ENCODE assay signal across 1 cellular context in the genomic region with DNA sequence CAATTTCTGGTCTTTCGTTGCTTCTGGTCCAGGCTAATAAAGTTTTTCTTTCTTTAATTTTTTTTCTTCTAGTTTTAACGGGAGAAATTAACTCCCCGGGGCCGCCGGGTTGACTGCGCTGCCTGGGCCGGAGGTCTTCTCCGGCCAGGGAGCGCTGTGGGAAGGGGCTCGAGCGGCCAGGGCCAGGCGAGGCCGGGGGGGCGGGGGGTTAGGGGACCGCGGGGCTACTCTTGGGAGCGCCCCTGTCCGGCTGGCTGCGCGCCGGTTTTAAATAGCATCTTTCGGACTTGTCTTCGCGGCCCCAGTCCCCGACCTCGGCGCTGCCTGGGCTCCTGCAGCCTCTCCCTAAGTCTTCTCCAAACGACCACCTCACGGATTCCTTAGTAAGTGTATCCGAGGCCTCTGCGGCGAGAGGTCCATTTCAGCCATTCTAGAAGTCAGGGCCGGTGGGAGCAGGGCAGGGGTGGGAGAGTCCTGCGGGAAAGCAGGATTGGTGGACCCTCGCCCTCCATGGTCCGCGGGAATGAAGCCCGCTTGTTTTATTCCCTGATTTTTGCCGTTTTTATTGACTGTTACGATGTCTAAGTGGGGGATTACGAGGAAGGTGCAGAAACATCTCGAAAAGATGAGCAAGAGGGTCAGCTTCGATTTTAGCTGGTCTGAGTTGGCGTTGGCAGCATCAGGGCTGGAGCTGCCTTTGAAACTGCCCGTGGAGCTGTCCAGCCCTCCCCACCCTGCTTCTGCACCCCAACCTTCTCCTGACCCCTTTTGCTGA.
TF ChIP-seq lines count a peak whose summit lies in the region.

No MANE protein-coding gene starts in this region.

TF ChIP-seq in HepG2, 621 proteins besides CTCF, POLR2A, EP300 and RAD21 (continued from another document and continues in another):
- TF ChIP-seq, protein P1, sequence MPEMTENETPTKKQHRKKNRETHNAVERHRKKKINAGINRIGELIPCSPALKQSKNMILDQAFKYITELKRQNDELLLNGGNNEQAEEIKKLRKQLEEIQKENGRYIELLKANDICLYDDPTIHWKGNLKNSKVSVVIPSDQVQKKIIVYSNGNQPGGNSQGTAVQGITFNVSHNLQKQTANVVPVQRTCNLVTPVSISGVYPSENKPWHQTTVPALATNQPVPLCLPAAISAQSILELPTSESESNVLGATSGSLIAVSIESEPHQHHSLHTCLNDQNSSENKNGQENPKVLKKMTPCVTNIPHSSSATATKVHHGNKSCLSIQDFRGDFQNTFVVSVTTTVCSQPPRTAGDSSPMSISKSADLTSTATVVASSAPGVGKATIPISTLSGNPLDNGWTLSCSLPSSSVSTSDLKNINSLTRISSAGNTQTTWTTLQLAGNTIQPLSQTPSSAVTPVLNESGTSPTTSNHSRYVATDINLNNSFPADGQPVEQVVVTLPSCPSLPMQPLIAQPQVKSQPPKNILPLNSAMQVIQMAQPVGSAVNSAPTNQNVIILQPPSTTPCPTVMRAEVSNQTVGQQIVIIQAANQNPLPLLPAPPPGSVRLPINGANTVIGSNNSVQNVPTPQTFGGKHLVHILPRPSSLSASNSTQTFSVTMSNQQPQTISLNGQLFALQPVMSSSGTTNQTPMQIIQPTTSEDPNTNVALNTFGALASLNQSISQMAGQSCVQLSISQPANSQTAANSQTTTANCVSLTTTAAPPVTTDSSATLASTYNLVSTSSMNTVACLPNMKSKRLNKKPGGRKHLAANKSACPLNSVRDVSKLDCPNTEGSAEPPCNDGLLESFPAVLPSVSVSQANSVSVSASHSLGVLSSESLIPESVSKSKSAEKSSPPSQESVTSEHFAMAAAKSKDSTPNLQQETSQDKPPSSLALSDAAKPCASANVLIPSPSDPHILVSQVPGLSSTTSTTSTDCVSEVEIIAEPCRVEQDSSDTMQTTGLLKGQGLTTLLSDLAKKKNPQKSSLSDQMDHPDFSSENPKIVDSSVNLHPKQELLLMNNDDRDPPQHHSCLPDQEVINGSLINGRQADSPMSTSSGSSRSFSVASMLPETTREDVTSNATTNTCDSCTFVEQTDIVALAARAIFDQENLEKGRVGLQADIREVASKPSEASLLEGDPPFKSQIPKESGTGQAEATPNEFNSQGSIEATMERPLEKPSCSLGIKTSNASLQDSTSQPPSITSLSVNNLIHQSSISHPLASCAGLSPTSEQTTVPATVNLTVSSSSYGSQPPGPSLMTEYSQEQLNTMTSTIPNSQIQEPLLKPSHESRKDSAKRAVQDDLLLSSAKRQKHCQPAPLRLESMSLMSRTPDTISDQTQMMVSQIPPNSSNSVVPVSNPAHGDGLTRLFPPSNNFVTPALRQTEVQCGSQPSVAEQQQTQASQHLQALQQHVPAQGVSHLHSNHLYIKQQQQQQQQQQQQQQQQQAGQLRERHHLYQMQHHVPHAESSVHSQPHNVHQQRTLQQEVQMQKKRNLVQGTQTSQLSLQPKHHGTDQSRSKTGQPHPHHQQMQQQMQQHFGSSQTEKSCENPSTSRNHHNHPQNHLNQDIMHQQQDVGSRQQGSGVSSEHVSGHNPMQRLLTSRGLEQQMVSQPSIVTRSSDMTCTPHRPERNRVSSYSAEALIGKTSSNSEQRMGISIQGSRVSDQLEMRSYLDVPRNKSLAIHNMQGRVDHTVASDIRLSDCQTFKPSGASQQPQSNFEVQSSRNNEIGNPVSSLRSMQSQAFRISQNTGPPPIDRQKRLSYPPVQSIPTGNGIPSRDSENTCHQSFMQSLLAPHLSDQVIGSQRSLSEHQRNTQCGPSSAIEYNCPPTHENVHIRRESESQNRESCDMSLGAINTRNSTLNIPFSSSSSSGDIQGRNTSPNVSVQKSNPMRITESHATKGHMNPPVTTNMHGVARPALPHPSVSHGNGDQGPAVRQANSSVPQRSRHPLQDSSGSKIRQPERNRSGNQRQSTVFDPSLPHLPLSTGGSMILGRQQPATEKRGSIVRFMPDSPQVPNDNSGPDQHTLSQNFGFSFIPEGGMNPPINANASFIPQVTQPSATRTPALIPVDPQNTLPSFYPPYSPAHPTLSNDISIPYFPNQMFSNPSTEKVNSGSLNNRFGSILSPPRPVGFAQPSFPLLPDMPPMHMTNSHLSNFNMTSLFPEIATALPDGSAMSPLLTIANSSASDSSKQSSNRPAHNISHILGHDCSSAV (CRISPR knock-in tag; IDR thresholded peaks at IDR 0.05; ENCODE audit: borderline replicate concordance): no peak
- TF ChIP-seq, protein P2, sequence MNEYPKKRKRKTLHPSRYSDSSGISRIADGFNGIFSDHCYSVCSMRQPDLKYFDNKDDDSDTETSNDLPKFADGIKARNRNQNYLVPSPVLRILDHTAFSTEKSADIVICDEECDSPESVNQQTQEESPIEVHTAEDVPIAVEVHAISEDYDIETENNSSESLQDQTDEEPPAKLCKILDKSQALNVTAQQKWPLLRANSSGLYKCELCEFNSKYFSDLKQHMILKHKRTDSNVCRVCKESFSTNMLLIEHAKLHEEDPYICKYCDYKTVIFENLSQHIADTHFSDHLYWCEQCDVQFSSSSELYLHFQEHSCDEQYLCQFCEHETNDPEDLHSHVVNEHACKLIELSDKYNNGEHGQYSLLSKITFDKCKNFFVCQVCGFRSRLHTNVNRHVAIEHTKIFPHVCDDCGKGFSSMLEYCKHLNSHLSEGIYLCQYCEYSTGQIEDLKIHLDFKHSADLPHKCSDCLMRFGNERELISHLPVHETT (CRISPR knock-in tag; conservative IDR thresholded peaks at IDR 0.05): no peak
- TF ChIP-seq MIER3 (CRISPR knock-in tag; IDR thresholded peaks at IDR 0.05; ENCODE audit: borderline replicate concordance) (peak; percentile 35; the same call in 1 of the 2 replicates), IKZF4 (CRISPR knock-in tag; IDR thresholded peaks at IDR 0.05; ENCODE audit: borderline replicate concordance, low read depth, not compliant biosample characterization) (no peak), RFXANK (CRISPR knock-in tag; IDR thresholded peaks at IDR 0.05) (no peak), ZSCAN29 (CRISPR knock-in tag; conservative IDR thresholded peaks at IDR 0.05) (0 out of 2 replicates have a peak, but pooled peaks have one; percentile 5), ZSCAN25 (CRISPR knock-in tag; IDR thresholded peaks at IDR 0.05) (0 out of 2 replicates have a peak, but pooled peaks have one; percentile 65), ARID2 (CRISPR knock-in tag; IDR thresholded peaks at IDR 0.05; ENCODE audit: borderline replicate concordance) (no peak), CCDC6 (CRISPR knock-in tag; IDR thresholded peaks at IDR 0.05) (no peak), ZNF567 (CRISPR knock-in tag; IDR thresholded peaks at IDR 0.05; ENCODE audit: borderline replicate concordance) (no peak), ASH2L (IDR thresholded peaks at IDR 0.05; ENCODE audit: insufficient read length, low read depth, low read length) (peak; percentile 35), AGO2 (optimal IDR thresholded peaks at IDR 0.05; ENCODE audit: low read depth, low read length) (peak; percentile 48), CHCHD3 (CRISPR knock-in tag; IDR thresholded peaks at IDR 0.05) (0 out of 2 replicates have a peak, but pooled peaks have one; percentile 34), ZNF773 (CRISPR knock-in tag; IDR thresholded peaks at IDR 0.05; ENCODE audit: borderline replicate concordance) (0 out of 2 replicates have a peak, but pooled peaks have one; percentile 20), SOX13 (IDR thresholded peaks at IDR 0.05) (no peak), SOX13 (CRISPR knock-in tag; conservative IDR thresholded peaks at IDR 0.05 in 1 of 2, IDR thresholded peaks at IDR 0.05 in 1 of 2) (0 out of 4 replicates have a peak, but pooled peaks of 1 of the 2 experiments have one; percentile 7), ZNF34 (CRISPR knock-in tag; IDR thresholded peaks at IDR 0.05; ENCODE audit: borderline replicate concordance) (no peak), ZNF205 (CRISPR knock-in tag; IDR thresholded peaks at IDR 0.05) (no peak), EED (CRISPR knock-in tag; IDR thresholded peaks at IDR 0.05) (no peak), TAF1 (CRISPR knock-in tag; IDR thresholded peaks at IDR 0.05) (peak; percentile 23; the same call in 1 of the 2 replicates), POLR2AphosphoS2 (IDR thresholded peaks at IDR 0.05; ENCODE audit: low read depth, low read length) (no peak), ZNF292 (CRISPR knock-in tag; IDR thresholded peaks at IDR 0.05; ENCODE audit: borderline replicate concordance, low read depth) (peak; percentile 60; the same call in 1 of the 2 replicates), YY1 (IDR thresholded peaks at IDR 0.05; ENCODE audit: insufficient read depth, insufficient replicate concordance, low read depth, low read length) (peak; percentile 6), HDAC2 (CRISPR knock-in tag; IDR thresholded peaks at IDR 0.05) (0 out of 2 replicates have a peak, but pooled peaks have one; percentile 16), ATM (IDR thresholded peaks at IDR 0.05; ENCODE audit: borderline replicate concordance) (no peak), SIN3A (IDR thresholded peaks at IDR 0.05; ENCODE audit: borderline replicate concordance, low read depth, low read length) (peak; percentile 42; the same call in 1 of the 2 replicates), PPARG (CRISPR knock-in tag; conservative IDR thresholded peaks at IDR 0.05) (no peak)
- TF ChIP-seq, protein P3, sequence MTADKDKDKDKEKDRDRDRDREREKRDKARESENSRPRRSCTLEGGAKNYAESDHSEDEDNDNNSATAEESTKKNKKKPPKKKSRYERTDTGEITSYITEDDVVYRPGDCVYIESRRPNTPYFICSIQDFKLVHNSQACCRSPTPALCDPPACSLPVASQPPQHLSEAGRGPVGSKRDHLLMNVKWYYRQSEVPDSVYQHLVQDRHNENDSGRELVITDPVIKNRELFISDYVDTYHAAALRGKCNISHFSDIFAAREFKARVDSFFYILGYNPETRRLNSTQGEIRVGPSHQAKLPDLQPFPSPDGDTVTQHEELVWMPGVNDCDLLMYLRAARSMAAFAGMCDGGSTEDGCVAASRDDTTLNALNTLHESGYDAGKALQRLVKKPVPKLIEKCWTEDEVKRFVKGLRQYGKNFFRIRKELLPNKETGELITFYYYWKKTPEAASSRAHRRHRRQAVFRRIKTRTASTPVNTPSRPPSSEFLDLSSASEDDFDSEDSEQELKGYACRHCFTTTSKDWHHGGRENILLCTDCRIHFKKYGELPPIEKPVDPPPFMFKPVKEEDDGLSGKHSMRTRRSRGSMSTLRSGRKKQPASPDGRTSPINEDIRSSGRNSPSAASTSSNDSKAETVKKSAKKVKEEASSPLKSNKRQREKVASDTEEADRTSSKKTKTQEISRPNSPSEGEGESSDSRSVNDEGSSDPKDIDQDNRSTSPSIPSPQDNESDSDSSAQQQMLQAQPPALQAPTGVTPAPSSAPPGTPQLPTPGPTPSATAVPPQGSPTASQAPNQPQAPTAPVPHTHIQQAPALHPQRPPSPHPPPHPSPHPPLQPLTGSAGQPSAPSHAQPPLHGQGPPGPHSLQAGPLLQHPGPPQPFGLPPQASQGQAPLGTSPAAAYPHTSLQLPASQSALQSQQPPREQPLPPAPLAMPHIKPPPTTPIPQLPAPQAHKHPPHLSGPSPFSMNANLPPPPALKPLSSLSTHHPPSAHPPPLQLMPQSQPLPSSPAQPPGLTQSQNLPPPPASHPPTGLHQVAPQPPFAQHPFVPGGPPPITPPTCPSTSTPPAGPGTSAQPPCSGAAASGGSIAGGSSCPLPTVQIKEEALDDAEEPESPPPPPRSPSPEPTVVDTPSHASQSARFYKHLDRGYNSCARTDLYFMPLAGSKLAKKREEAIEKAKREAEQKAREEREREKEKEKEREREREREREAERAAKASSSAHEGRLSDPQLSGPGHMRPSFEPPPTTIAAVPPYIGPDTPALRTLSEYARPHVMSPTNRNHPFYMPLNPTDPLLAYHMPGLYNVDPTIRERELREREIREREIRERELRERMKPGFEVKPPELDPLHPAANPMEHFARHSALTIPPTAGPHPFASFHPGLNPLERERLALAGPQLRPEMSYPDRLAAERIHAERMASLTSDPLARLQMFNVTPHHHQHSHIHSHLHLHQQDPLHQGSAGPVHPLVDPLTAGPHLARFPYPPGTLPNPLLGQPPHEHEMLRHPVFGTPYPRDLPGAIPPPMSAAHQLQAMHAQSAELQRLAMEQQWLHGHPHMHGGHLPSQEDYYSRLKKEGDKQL (CRISPR knock-in tag; IDR thresholded peaks at IDR 0.05; ENCODE audit: low read depth): no peak
- TF ChIP-seq, protein P4, sequence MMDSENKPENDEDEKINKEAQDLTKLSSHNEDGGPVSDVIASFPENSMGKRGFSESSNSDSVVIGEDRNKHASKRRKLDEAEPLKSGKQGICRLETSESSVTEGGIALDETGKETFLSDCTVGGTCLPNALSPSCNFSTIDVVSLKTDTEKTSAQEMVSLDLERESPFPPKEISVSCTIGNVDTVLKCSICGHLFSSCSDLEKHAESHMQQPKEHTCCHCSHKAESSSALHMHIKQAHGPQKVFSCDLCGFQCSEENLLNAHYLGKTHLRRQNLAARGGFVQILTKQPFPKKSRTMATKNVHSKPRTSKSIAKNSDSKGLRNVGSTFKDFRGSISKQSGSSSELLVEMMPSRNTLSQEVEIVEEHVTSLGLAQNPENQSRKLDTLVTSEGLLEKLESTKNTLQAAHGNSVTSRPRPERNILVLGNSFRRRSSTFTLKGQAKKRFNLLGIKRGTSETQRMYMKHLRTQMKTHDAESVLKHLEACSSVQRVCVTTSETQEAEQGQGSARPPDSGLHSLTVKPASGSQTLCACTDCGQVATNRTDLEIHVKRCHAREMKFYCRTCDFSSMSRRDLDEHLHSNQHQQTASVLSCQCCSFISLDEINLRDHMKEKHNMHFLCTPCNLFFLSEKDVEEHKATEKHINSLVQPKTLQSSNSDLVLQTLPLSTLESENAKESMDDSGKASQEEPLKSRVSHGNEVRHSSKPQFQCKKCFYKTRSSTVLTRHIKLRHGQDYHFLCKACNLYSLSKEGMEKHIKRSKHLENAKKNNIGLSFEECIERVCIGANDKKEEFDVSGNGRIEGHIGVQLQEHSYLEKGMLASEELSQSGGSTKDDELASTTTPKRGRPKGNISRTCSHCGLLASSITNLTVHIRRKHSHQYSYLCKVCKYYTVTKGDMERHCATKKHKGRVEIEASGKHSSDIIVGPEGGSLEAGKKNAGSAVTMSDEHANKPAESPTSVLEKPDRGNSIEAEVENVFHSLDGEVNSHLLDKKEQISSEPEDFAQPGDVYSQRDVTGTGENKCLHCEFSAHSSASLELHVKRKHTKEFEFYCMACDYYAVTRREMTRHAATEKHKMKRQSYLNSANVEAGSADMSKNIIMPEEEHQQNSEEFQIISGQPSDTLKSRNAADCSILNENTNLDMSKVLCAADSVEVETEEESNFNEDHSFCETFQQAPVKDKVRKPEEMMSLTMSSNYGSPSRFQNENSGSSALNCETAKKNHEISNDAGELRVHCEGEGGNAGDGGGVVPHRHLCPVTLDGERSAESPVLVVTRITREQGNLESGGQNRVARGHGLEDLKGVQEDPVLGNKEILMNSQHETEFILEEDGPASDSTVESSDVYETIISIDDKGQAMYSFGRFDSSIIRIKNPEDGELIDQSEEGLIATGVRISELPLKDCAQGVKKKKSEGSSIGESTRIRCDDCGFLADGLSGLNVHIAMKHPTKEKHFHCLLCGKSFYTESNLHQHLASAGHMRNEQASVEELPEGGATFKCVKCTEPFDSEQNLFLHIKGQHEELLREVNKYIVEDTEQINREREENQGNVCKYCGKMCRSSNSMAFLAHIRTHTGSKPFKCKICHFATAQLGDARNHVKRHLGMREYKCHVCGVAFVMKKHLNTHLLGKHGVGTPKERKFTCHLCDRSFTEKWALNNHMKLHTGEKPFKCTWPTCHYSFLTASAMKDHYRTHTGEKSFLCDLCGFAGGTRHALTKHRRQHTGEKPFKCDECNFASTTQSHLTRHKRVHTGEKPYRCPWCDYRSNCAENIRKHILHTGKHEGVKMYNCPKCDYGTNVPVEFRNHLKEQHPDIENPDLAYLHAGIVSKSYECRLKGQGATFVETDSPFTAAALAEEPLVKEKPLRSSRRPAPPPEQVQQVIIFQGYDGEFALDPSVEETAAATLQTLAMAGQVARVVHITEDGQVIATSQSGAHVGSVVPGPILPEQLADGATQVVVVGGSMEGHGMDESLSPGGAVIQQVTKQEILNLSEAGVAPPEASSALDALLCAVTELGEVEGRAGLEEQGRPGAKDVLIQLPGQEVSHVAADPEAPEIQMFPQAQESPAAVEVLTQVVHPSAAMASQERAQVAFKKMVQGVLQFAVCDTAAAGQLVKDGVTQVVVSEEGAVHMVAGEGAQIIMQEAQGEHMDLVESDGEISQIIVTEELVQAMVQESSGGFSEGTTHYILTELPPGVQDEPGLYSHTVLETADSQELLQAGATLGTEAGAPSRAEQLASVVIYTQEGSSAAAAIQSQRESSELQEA (CRISPR knock-in tag; IDR thresholded peaks at IDR 0.05; ENCODE audit: not compliant biosample characterization): no peak
